ENCODE assay signal across 10 cellular contexts in the genomic region with DNA sequence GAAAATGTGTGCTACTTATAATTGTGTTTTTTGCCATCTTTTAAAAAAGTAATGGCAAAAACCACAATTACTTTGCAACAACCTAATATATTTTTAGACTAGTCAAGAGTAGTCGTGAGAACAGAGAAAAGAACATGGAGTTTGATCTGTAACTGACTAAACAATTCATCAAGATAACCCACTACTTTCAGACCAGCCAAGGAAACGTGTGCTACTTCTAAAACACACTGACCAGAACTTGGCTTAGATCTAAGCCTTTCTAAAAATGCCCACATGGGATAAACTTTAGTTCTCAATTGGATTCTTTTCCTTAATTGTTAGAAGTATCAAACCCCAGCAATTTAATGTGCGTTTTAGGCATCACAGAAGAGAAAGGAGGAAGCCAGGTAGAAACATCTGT. TPM values are rescaled to one million over a fixed set of nuclear protein-coding genes. Genes with fewer than 3 reads are reported as not detected.
DNase-seq lines count a peak whose midpoint lies in the region; ATAC-seq and TF ChIP-seq lines count a peak whose summit lies in the region.
"Had no signal": no experiment of that assay in that cellular context is flagged by ENCODE, and none has a peak within 500 bp of the region (broad histone marks: within the 10 kb centered on the region; RNA-seq: fewer than 3 reads in every experiment).

No MANE protein-coding gene starts in this region.

- H3K36me3 ChIP-seq in psoas muscle (ENCODE audit: insufficient read depth in 1 of 2, low read depth in 1 of 2) = no peaks in the 10 kb centered on the region

- H3K27ac ChIP-seq in psoas muscle = peak overlapping the region; percentile 67

- peaks cover 61 to 75% of the 10 kb centered on the region in 2 donors for H3K36me3 Mint-ChIP-seq in CD14-positive monocyte
- peaks cover 3% of the 10 kb centered on the region for H3K36me3 Mint-ChIP-seq in effector memory CD8-positive, alpha-beta T cell (ENCODE audit: insufficient read depth)
- H3K36me3 Mint-ChIP-seq in mesothelial cell of epicardium = no peaks in the 10 kb centered on the region

- H3K4me3 Mint-ChIP-seq in CD14-positive monocyte (peak overlapping the region; percentile 87 to 92), mesothelial cell of epicardium (no peak overlapping the region)
- H3K4me3 Mint-ChIP-seq in effector memory CD8-positive, alpha-beta T cell = peak overlapping the region; percentile 61 to 89
- H3K4me3 Mint-ChIP-seq: HFFc6 had no signal

- H3K27me3 ChIP-seq in psoas muscle (ENCODE audit: insufficient read depth in 3 of 3, low read length in 2 of 3) = no peaks in the 10 kb centered on the region

- TF ChIP-seq CTCF in CD14-positive monocyte (IDR thresholded peaks at IDR 0.05) (no peak), psoas muscle (IDR thresholded peaks at IDR 0.05) (no peak), mesothelial cell of epicardium (IDR thresholded peaks at IDR 0.05; ENCODE audit: unreplicated experiment) (no peak)

- peaks cover 89% of the 10 kb centered on the region for H3K4me1 Mint-ChIP-seq in CD14-positive monocyte
- peaks cover 18 to 82% of the 10 kb centered on the region in 2 donors for H3K4me1 Mint-ChIP-seq in effector memory CD8-positive, alpha-beta T cell (ENCODE audit: low read depth in 2 of 2)
- H3K4me1 Mint-ChIP-seq in mesothelial cell of epicardium = no peaks in the 10 kb centered on the region

- DNase-seq in CD14-positive monocyte (ENCODE audit: low spot score) (no peak), MV-4-11 (lab: John Stamatoyannopoulos, UW) (peak; percentile 56), psoas muscle (no peak), dermis blood vessel endothelial cell (no peak), mesothelial cell of epicardium (ENCODE audit: low spot score in 2 of 2, unreplicated experiment in 2 of 2) (no peak)
- DNase-seq in effector memory CD8-positive, alpha-beta T cell = no peak
- DNase-seq: activated gamma-delta T cell treated with Interleukin-2 at 50 U/mL for 16 hours, HFFc6 had no signal

- H3K9me3 Mint-ChIP-seq in CD14-positive monocyte (peaks cover 0 to 2% (median 0%) of the 10 kb centered on the region in 7 donors), mesothelial cell of epicardium (no peaks in the 10 kb centered on the region)
- H3K9me3 Mint-ChIP-seq in effector memory CD8-positive, alpha-beta T cell = no peaks in the 10 kb centered on the region
- H3K9me3 Mint-ChIP-seq: HFFc6 had no signal

- peaks cover 5% of the 10 kb centered on the region for H3K4me1 ChIP-seq in psoas muscle

- peak overlapping the region; percentile 97 to 100 (median 99) for H3K27ac Mint-ChIP-seq in CD14-positive monocyte
- H3K27ac Mint-ChIP-seq in effector memory CD8-positive, alpha-beta T cell = peak overlapping the region; percentile 68 to 96
- no peak overlapping the region for H3K27ac Mint-ChIP-seq in mesothelial cell of epicardium
- H3K27ac Mint-ChIP-seq: HFFc6 had no signal

- ATAC-seq in effector memory CD8-positive, alpha-beta T cell (replicated peaks) = no peak
- ATAC-seq in psoas muscle (no peak), HG02588 (IDR thresholded peaks at IDR 0.05; ENCODE audit: unreplicated experiment) (no peak), HG02678 (IDR thresholded peaks at IDR 0.05; ENCODE audit: unreplicated experiment) (no peak)

- no peaks in the 10 kb centered on the region for H3K9me3 ChIP-seq in psoas muscle

- intact Hi-C loops in CD14-positive monocyte (cut with micrococcal nuclease) = loop anchor here in 1 of 2 donors (2.0 kb wide), 1 partner anchor 15 kb away; no protein-coding TSS in a partner anchor
- intact Hi-C loops in psoas muscle (cut with DNase I) = no loop called here

- H3K27me3 Mint-ChIP-seq in CD14-positive monocyte (ENCODE audit: low read depth in 3 of 3) (peaks cover 0 to 3% (median 2%) of the 10 kb centered on the region in 3 donors), mesothelial cell of epicardium (ENCODE audit: low read depth) (no peaks in the 10 kb centered on the region)
- peaks cover 0 to 18% of the 10 kb centered on the region in 2 donors for H3K27me3 Mint-ChIP-seq in effector memory CD8-positive, alpha-beta T cell

- H3K4me3 ChIP-seq in psoas muscle = peak overlapping the region; percentile 59

- WGBS in psoas muscle, 3 donors = 61 to 63% (median 61%) methylated on average over 3 of the region's 3 CpGs

RNA-seq across cellular contexts. Expression of a gene that starts 0.6 kb away (rescaled TPM):
- 100 to 1,000 TPM; 205 to 342 TPM for polyA plus RNA-seq in CD14-positive monocyte
- 100 to 1,000 TPM in 2 of 4 donors, 10 to 100 TPM in 2; 71.9 to 117 (median 105) TPM for total RNA-seq in psoas muscle
- polyA plus RNA-seq in psoas muscle = 10 to 100 TPM; 21.0 to 40.5 (median 29.6) TPM
- total RNA-seq in dermis blood vessel endothelial cell = 959 and 1,308 TPM in 2 replicates
- 0.09 to 0.18 TPM in 2 of 3 replicates, not detected in the other for total RNA-seq in mesothelial cell of epicardium

RNA-seq across cellular contexts. Expression of a gene that starts 58.8 kb away (rescaled TPM):
- polyA plus RNA-seq in CD14-positive monocyte (10 to 100 TPM; 72.0 to 95.2 TPM), psoas muscle (1 to 10 TPM in 2 of 3 donors, under 1 TPM in 1; 0.61 to 1.2 (median 1.1) TPM)
- total RNA-seq in psoas muscle (1 to 10 TPM in 3 of 4 donors, under 1 TPM in 1; 0.95 to 1.3 (median 1.1) TPM), dermis blood vessel endothelial cell (2.7 and 3.2 TPM in 2 replicates), mesothelial cell of epicardium (0.40 to 0.54 TPM in 2 of 3 replicates, not detected in the other)

Comparison
In these comparisons a context has a peak if more than half of its experiments do, and no peak if none do; other contexts are left out.
1. RNA of a gene that starts 0.6 kb away (total RNA-seq): 959 to 1,308 TPM in dermis blood vessel endothelial cell and 71.9 to 117 TPM in psoas muscle; 0.09 to 0.18 TPM in mesothelial cell of epicardium; every median in the first group is over 10 times any median in the second.